In the genomic region with DNA sequence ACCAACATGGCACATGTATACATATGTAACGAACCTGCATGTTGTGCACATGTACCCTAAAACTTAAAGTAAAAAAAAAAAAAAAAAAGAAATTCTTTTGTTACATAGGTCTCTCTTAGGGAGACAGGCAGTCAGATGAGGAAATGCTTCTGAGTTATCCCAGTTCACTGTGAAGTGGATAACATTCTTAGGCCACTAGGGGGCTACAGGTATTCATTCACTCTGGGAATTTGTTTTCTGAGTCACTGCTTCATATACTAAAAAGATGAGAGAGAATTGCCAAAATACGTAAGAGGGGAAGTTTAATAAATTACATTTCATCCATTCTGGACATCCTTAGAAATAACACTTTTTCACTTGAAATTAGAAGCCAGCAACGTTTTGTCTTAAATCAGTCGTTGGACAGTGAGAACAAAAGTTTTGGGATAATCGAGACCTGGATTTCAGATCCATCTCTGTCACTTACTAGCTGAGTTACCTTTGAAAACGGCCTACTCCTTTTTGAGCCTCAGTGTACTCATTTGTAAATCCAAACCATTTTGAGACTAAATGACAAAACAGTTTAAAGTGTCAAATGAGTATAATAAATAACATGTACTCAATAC, we compare ENCODE assay signal across 1 cellular context.
TF ChIP-seq lines count a peak whose summit lies in the region.

No MANE protein-coding gene starts in this region.

TF ChIP-seq in H1, 55 proteins besides CTCF, POLR2A, EP300 and RAD21:
- no peak for TF ChIP-seq SP1 (IDR thresholded peaks at IDR 0.05; ENCODE audit: low read depth, low read length)
- no peak for TF ChIP-seq RBBP5 (IDR thresholded peaks at IDR 0.05; ENCODE audit: borderline replicate concordance, low read depth, low read length)
- no peak for TF ChIP-seq KDM4A (IDR thresholded peaks at IDR 0.05; ENCODE audit: low read depth, low read length, severe bottlenecking)
- TF ChIP-seq SIX5 (IDR thresholded peaks at IDR 0.05; ENCODE audit: low read depth, low read length): no peak
- no peak for TF ChIP-seq TAF7 (optimal IDR thresholded peaks at IDR 0.05; ENCODE audit: borderline replicate concordance, low read depth, low read length)
- no peak for TF ChIP-seq JUN (IDR thresholded peaks at IDR 0.05; ENCODE audit: low read depth, low read length)
- no peak for TF ChIP-seq JUND (IDR thresholded peaks at IDR 0.05; ENCODE audit: low read length)
- no peak for TF ChIP-seq EGR1 (IDR thresholded peaks at IDR 0.05; ENCODE audit: borderline replicate concordance, low read depth, low read length)
- TF ChIP-seq, protein P1, sequence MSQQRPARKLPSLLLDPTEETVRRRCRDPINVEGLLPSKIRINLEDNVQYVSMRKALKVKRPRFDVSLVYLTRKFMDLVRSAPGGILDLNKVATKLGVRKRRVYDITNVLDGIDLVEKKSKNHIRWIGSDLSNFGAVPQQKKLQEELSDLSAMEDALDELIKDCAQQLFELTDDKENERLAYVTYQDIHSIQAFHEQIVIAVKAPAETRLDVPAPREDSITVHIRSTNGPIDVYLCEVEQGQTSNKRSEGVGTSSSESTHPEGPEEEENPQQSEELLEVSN (IDR thresholded peaks at IDR 0.05): no peak
- no peak for TF ChIP-seq CBX8 (IDR thresholded peaks at IDR 0.05; ENCODE audit: borderline replicate concordance, low read depth, low read length)
- no peak for TF ChIP-seq SIRT6 (IDR thresholded peaks at IDR 0.05; ENCODE audit: low read length)
- TF ChIP-seq, protein P2, sequence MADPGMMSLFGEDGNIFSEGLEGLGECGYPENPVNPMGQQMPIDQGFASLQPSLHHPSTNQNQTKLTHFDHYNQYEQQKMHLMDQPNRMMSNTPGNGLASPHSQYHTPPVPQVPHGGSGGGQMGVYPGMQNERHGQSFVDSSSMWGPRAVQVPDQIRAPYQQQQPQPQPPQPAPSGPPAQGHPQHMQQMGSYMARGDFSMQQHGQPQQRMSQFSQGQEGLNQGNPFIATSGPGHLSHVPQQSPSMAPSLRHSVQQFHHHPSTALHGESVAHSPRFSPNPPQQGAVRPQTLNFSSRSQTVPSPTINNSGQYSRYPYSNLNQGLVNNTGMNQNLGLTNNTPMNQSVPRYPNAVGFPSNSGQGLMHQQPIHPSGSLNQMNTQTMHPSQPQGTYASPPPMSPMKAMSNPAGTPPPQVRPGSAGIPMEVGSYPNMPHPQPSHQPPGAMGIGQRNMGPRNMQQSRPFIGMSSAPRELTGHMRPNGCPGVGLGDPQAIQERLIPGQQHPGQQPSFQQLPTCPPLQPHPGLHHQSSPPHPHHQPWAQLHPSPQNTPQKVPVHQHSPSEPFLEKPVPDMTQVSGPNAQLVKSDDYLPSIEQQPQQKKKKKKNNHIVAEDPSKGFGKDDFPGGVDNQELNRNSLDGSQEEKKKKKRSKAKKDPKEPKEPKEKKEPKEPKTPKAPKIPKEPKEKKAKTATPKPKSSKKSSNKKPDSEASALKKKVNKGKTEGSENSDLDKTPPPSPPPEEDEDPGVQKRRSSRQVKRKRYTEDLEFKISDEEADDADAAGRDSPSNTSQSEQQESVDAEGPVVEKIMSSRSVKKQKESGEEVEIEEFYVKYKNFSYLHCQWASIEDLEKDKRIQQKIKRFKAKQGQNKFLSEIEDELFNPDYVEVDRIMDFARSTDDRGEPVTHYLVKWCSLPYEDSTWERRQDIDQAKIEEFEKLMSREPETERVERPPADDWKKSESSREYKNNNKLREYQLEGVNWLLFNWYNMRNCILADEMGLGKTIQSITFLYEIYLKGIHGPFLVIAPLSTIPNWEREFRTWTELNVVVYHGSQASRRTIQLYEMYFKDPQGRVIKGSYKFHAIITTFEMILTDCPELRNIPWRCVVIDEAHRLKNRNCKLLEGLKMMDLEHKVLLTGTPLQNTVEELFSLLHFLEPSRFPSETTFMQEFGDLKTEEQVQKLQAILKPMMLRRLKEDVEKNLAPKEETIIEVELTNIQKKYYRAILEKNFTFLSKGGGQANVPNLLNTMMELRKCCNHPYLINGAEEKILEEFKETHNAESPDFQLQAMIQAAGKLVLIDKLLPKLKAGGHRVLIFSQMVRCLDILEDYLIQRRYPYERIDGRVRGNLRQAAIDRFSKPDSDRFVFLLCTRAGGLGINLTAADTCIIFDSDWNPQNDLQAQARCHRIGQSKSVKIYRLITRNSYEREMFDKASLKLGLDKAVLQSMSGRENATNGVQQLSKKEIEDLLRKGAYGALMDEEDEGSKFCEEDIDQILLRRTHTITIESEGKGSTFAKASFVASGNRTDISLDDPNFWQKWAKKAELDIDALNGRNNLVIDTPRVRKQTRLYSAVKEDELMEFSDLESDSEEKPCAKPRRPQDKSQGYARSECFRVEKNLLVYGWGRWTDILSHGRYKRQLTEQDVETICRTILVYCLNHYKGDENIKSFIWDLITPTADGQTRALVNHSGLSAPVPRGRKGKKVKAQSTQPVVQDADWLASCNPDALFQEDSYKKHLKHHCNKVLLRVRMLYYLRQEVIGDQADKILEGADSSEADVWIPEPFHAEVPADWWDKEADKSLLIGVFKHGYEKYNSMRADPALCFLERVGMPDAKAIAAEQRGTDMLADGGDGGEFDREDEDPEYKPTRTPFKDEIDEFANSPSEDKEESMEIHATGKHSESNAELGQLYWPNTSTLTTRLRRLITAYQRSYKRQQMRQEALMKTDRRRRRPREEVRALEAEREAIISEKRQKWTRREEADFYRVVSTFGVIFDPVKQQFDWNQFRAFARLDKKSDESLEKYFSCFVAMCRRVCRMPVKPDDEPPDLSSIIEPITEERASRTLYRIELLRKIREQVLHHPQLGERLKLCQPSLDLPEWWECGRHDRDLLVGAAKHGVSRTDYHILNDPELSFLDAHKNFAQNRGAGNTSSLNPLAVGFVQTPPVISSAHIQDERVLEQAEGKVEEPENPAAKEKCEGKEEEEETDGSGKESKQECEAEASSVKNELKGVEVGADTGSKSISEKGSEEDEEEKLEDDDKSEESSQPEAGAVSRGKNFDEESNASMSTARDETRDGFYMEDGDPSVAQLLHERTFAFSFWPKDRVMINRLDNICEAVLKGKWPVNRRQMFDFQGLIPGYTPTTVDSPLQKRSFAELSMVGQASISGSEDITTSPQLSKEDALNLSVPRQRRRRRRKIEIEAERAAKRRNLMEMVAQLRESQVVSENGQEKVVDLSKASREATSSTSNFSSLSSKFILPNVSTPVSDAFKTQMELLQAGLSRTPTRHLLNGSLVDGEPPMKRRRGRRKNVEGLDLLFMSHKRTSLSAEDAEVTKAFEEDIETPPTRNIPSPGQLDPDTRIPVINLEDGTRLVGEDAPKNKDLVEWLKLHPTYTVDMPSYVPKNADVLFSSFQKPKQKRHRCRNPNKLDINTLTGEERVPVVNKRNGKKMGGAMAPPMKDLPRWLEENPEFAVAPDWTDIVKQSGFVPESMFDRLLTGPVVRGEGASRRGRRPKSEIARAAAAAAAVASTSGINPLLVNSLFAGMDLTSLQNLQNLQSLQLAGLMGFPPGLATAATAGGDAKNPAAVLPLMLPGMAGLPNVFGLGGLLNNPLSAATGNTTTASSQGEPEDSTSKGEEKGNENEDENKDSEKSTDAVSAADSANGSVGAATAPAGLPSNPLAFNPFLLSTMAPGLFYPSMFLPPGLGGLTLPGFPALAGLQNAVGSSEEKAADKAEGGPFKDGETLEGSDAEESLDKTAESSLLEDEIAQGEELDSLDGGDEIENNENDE (IDR thresholded peaks at IDR 0.05; ENCODE audit: insufficient replicate concordance, low read length): no peak
- no peak for TF ChIP-seq NANOG (IDR thresholded peaks at IDR 0.05; ENCODE audit: insufficient read depth, low read depth, low read length, poor library complexity, severe bottlenecking)
- TF ChIP-seq HDAC2 (IDR thresholded peaks at IDR 0.05; ENCODE audit: borderline replicate concordance in 1 of 2, low read depth in 2 of 2, low read length in 2 of 2): no peak
- no peak for TF ChIP-seq RFX5 (IDR thresholded peaks at IDR 0.05; ENCODE audit: borderline replicate concordance, low read depth, low read length)
- TF ChIP-seq, protein P3, sequence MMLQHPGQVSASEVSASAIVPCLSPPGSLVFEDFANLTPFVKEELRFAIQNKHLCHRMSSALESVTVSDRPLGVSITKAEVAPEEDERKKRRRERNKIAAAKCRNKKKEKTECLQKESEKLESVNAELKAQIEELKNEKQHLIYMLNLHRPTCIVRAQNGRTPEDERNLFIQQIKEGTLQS (IDR thresholded peaks at IDR 0.05; ENCODE audit: insufficient read depth, low read depth, low read length): no peak
- TF ChIP-seq GABPA (IDR thresholded peaks at IDR 0.05; ENCODE audit: borderline replicate concordance, insufficient read depth, low read length): no peak
- TF ChIP-seq BACH1 (IDR thresholded peaks at IDR 0.05; ENCODE audit: low read length): no peak
- TF ChIP-seq ASH2L (IDR thresholded peaks at IDR 0.05; ENCODE audit: low read length): no peak
- TF ChIP-seq KDM1A (IDR thresholded peaks at IDR 0.05; ENCODE audit: borderline replicate concordance, low read length): no peak
TF ChIP-seq in H1: peak in this region for 0.
